Comparison of ENCODE assay signal across 8 cellular contexts in the genomic region with DNA sequence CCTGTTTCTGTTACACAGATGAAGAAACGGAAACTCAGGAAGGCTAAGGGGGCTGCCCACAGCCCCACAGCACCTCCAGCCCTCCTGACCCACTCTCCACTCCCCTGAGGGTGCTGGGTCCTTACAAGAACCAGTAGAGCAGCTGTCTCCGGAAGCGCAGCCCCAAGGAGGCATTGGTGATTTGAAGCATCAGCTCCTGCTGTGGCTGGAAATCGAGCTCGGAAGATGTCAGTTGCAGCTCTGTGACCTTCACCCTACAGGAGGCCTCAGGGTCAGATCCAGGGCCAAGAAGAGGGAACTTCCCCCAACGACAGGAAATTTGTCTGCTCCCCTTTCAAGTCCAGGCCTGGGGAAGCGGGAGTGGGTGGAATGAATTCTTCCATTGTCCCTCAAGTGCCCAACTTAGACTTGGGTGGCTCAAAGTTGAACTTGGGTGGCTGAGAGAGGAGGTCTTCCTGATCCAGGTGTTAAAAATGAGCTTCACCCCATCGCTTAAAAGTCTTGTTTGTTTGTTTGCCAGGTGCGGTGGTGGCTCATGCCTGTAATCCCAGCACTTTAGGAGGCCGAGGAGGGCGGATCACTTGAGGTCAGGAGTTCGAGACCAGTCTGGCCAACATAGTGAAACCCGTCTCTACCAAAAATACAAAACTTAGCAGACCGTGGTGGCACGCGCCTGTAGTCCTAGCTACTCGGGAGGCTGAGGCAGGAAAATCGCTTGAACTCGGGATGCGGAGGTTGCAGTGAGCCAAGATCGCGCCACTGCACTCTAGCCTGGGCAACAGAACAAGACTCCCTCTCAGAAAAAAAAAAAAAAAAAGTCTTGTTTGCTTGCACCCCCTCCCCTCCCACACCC. TPM values are rescaled to one million over a fixed set of nuclear protein-coding genes. Genes with fewer than 3 reads are reported as not detected.
DNase-seq lines count a peak whose midpoint lies in the region; ATAC-seq and TF ChIP-seq lines count a peak whose summit lies in the region.

No MANE protein-coding gene starts in this region.

- peak overlapping the region; percentile 74 for H3K4me3 ChIP-seq in HFF-Myc (replicated peaks; ENCODE audit: low read depth, low read length)

- peaks cover 8% of the 10 kb centered on the region for H3K4me1 Mint-ChIP-seq in mesothelial cell of epicardium

- TF ChIP-seq CTCF in 22Rv1 (IDR thresholded peaks at IDR 0.05) = no peak
- no peak for TF ChIP-seq CTCF in HFF-Myc (IDR thresholded peaks at IDR 0.05; ENCODE audit: low read depth, low read length, missing control alignments)
- no peak for TF ChIP-seq CTCF in mesothelial cell of epicardium (IDR thresholded peaks at IDR 0.05; ENCODE audit: unreplicated experiment)

- no peaks in the 10 kb centered on the region for H3K9me3 Mint-ChIP-seq in mesothelial cell of epicardium

- H3K36me3 Mint-ChIP-seq in mesothelial cell of epicardium = peaks cover 25% of the 10 kb centered on the region

- DNase-seq in HFF-Myc (ENCODE audit: extremely low read depth, low read depth) (no peak), mesothelial cell of epicardium (ENCODE audit: low spot score in 2 of 2, unreplicated experiment in 2 of 2) (no peak), amygdala (lab: John Stamatoyannopoulos, UW) (no peak), nucleus accumbens (lab: John Stamatoyannopoulos, UW) (no peak)

- ATAC-seq in esophagus mucosa (no peak), HG03520 (IDR thresholded peaks at IDR 0.05; ENCODE audit: unreplicated experiment) (no peak)

- H3K27ac ChIP-seq in 22Rv1 = peak overlapping the region; percentile 72
- peak overlapping the region; percentile 15 for H3K27ac ChIP-seq in adipose tissue (ENCODE audit: low read depth, low read length)

- peak overlapping the region; percentile 94 for H3K27ac Mint-ChIP-seq in mesothelial cell of epicardium

- H3K27me3 Mint-ChIP-seq in mesothelial cell of epicardium (ENCODE audit: low read depth) = no peaks in the 10 kb centered on the region

- WGBS in adipose tissue, 3 donors = 73 to 78% (median 75%) methylated on average over 22 of the region's 22 CpGs

- H3K4me3 Mint-ChIP-seq in mesothelial cell of epicardium = peak overlapping the region; percentile 76

RNA-seq across cellular contexts. Expression of a gene that starts 1.9 kb away (rescaled TPM):
- polyA plus RNA-seq in adipose tissue = 100 to 1,000 TPM; 113 to 308 (median 276) TPM
- total RNA-seq in mesothelial cell of epicardium = 54.6 to 58.1 TPM (median 55.5 TPM) in 3 replicates
- 46.7 TPM for total RNA-seq in esophagus mucosa

RNA-seq across cellular contexts. Expression of a gene that starts 18.9 kb away (rescaled TPM):
- 100 to 1,000 TPM in 1 of 3 donors, 10 to 100 TPM in 2; 46.4 to 116 (median 82.4) TPM for polyA plus RNA-seq in adipose tissue
- total RNA-seq in mesothelial cell of epicardium = 74.4 to 86.7 TPM (median 78.8 TPM) in 3 replicates
- total RNA-seq in esophagus mucosa = 57.4 TPM

RNA-seq across cellular contexts. Expression of a gene that starts 19.0 kb away (rescaled TPM):
- polyA plus RNA-seq in adipose tissue = 1 to 10 TPM; 3.2 to 8.0 (median 4.6) TPM
- total RNA-seq in mesothelial cell of epicardium = 7.2 to 8.3 TPM (median 8.1 TPM) in 3 replicates
- total RNA-seq in esophagus mucosa = 1.9 TPM

RNA-seq across cellular contexts. Expression of a gene that starts 22.6 kb away (rescaled TPM):
- 1 to 10 TPM; 1.0 to 2.7 (median 1.1) TPM for polyA plus RNA-seq in adipose tissue
- 3.2 to 4.0 TPM (median 3.4 TPM) in 3 replicates for total RNA-seq in mesothelial cell of epicardium
- 0.76 TPM for total RNA-seq in esophagus mucosa

RNA-seq across cellular contexts. Expression of a gene that starts 24.4 kb away (rescaled TPM):
- polyA plus RNA-seq in adipose tissue = 10 to 100 TPM; 18.6 to 28.2 (median 25.8) TPM
- 43.7 to 45.2 TPM (median 44.4 TPM) in 3 replicates for total RNA-seq in mesothelial cell of epicardium
- total RNA-seq in esophagus mucosa = 19.0 TPM
